1 cellular context compared by ENCODE assay signal in the genomic region with DNA sequence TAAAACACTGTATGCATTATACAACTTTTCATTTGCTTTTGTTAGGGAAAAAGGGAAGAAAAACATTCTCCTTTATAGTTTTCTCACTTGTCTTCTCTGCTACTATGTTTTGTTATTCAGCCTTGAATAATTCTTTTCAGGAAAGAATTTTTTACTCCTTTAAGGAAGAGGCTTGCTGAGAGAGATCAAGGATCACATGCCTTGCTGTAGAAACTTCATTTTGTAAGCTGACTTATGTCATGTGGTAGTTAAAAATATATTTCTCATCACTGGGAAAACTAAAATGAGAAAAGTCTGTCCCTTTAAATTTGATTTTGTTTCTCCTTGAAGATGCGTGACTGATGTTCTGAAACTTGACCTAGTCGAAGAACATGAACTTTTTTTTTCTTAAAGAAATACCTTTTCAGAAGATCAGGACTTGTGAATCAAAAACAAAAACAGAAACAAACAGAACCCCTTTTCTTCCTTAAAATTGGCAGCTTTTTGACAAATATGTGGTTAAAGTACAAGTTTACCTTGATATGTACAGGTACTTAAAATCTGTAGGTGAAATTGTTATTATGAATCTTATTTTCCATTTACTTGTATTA.
TF ChIP-seq lines count a peak whose summit lies in the region.

No MANE protein-coding gene starts in this region.

TF ChIP-seq in GM12878, 131 proteins besides CTCF, POLR2A, EP300 and RAD21:
- TF ChIP-seq BHLHE40 (IDR thresholded peaks at IDR 0.05; ENCODE audit: borderline replicate concordance in 1 of 2, low read depth in 2 of 2, low read length in 1 of 2) (no peak), NR2F1 (conservative IDR thresholded peaks at IDR 0.05) (0 out of 2 replicates have a peak, but pooled peaks have one; percentile 25), BCL11A (IDR thresholded peaks at IDR 0.05; ENCODE audit: low read depth, low read length) (no peak), RELB (IDR thresholded peaks at IDR 0.05; ENCODE audit: low read depth) (peak; percentile 80; the same call in 1 of the 2 replicates), DPF2 (IDR thresholded peaks at IDR 0.05) (no peak), RAD51 (IDR thresholded peaks at IDR 0.05) (peak; percentile 53; the same call in 1 of the 2 replicates), ZNF384 (IDR thresholded peaks at IDR 0.05; ENCODE audit: borderline replicate concordance, low read depth, low read length) (peak; percentile 84), PAX8 (IDR thresholded peaks at IDR 0.05) (no peak), MYB (IDR thresholded peaks at IDR 0.05; ENCODE audit: borderline replicate concordance, low read depth, low read length) (no peak), NFIC (IDR thresholded peaks at IDR 0.05; ENCODE audit: low read depth, low read length) (no peak), SMAD5 (IDR thresholded peaks at IDR 0.05; ENCODE audit: low read depth) (no peak), HCFC1 (IDR thresholded peaks at IDR 0.05; ENCODE audit: low read length) (no peak), ATF7 (IDR thresholded peaks at IDR 0.05; ENCODE audit: low read depth) (0 out of 2 replicates have a peak, but pooled peaks have one; percentile 23), ZNF217 (IDR thresholded peaks at IDR 0.05) (no peak)
- TF ChIP-seq, protein P1, sequence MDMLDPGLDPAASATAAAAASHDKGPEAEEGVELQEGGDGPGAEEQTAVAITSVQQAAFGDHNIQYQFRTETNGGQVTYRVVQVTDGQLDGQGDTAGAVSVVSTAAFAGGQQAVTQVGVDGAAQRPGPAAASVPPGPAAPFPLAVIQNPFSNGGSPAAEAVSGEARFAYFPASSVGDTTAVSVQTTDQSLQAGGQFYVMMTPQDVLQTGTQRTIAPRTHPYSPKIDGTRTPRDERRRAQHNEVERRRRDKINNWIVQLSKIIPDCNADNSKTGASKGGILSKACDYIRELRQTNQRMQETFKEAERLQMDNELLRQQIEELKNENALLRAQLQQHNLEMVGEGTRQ (IDR thresholded peaks at IDR 0.05; ENCODE audit: borderline replicate concordance, low read depth, low read length) = no peak
- TF ChIP-seq, protein P2, sequence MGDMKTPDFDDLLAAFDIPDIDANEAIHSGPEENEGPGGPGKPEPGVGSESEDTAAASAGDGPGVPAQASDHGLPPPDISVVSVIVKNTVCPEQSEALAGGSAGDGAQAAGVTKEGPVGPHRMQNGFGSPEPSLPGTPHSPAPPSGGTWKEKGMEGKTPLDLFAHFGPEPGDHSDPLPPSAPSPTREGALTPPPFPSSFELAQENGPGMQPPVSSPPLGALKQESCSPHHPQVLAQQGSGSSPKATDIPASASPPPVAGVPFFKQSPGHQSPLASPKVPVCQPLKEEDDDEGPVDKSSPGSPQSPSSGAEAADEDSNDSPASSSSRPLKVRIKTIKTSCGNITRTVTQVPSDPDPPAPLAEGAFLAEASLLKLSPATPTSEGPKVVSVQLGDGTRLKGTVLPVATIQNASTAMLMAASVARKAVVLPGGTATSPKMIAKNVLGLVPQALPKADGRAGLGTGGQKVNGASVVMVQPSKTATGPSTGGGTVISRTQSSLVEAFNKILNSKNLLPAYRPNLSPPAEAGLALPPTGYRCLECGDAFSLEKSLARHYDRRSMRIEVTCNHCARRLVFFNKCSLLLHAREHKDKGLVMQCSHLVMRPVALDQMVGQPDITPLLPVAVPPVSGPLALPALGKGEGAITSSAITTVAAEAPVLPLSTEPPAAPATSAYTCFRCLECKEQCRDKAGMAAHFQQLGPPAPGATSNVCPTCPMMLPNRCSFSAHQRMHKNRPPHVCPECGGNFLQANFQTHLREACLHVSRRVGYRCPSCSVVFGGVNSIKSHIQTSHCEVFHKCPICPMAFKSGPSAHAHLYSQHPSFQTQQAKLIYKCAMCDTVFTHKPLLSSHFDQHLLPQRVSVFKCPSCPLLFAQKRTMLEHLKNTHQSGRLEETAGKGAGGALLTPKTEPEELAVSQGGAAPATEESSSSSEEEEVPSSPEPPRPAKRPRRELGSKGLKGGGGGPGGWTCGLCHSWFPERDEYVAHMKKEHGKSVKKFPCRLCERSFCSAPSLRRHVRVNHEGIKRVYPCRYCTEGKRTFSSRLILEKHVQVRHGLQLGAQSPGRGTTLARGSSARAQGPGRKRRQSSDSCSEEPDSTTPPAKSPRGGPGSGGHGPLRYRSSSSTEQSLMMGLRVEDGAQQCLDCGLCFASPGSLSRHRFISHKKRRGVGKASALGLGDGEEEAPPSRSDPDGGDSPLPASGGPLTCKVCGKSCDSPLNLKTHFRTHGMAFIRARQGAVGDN (IDR thresholded peaks at IDR 0.05) = peak; percentile 35; the same call in 1 of the 2 replicates
- TF ChIP-seq, protein P3, sequence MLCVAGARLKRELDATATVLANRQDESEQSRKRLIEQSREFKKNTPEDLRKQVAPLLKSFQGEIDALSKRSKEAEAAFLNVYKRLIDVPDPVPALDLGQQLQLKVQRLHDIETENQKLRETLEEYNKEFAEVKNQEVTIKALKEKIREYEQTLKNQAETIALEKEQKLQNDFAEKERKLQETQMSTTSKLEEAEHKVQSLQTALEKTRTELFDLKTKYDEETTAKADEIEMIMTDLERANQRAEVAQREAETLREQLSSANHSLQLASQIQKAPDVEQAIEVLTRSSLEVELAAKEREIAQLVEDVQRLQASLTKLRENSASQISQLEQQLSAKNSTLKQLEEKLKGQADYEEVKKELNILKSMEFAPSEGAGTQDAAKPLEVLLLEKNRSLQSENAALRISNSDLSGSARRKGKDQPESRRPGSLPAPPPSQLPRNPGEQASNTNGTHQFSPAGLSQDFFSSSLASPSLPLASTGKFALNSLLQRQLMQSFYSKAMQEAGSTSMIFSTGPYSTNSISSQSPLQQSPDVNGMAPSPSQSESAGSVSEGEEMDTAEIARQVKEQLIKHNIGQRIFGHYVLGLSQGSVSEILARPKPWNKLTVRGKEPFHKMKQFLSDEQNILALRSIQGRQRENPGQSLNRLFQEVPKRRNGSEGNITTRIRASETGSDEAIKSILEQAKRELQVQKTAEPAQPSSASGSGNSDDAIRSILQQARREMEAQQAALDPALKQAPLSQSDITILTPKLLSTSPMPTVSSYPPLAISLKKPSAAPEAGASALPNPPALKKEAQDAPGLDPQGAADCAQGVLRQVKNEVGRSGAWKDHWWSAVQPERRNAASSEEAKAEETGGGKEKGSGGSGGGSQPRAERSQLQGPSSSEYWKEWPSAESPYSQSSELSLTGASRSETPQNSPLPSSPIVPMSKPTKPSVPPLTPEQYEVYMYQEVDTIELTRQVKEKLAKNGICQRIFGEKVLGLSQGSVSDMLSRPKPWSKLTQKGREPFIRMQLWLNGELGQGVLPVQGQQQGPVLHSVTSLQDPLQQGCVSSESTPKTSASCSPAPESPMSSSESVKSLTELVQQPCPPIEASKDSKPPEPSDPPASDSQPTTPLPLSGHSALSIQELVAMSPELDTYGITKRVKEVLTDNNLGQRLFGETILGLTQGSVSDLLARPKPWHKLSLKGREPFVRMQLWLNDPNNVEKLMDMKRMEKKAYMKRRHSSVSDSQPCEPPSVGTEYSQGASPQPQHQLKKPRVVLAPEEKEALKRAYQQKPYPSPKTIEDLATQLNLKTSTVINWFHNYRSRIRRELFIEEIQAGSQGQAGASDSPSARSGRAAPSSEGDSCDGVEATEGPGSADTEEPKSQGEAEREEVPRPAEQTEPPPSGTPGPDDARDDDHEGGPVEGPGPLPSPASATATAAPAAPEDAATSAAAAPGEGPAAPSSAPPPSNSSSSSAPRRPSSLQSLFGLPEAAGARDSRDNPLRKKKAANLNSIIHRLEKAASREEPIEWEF (IDR thresholded peaks at IDR 0.05; ENCODE audit: insufficient replicate concordance, low read depth, low read length) = no peak
